In genomic region chr9:89309608-89310485, GRCh38 we compare ENCODE assay signal across 1 cellular context.
TF ChIP-seq lines count a peak whose summit lies in the region.

No MANE protein-coding gene starts in this region.

TF ChIP-seq in GM23338, 12 proteins besides CTCF, POLR2A, EP300 and RAD21 (continued from another document):
- TF ChIP-seq ZNF462 (CRISPR knock-in tag; IDR thresholded peaks at IDR 0.05), result no peak
